Comparison of ENCODE assay signal across 37 cellular contexts in genomic region chr21:35444391-35444790, GRCh38.
A peak's percentile ranks its signal among the peaks of the same experiment; 100 is the strongest.
DNase-seq lines count a peak whose midpoint lies in the region; ATAC-seq, FAIRE-seq and TF ChIP-seq lines count a peak whose summit lies in the region.
"Had no signal": no experiment of that assay in that cellular context is flagged by ENCODE, and none has a peak within 500 bp of the region (broad histone marks: within the 10 kb centered on the region; RNA-seq: fewer than 3 reads in every experiment).

No MANE protein-coding gene starts in this region.

- BruUV-seq in K562 (replicated peaks; lab: Mats Ljungman, UMichigan), result no TSS peak

- POLR2A ChIA-PET in HEK293 (lab: Yijun Ruan, JAX), result no interaction called here
- POLR2A ChIA-PET in K562 (lab: Yijun Ruan, JAX), result interaction anchor here (0.6 kb wide), 1 partner anchor 575 kb away, joined by 6 read pairs; no protein-coding TSS in a partner anchor

- no peak for TF ChIP-seq CTCF in GM23338 (conservative IDR thresholded peaks at IDR 0.05; ENCODE audit: low read depth in 2 of 2)
- no peak for TF ChIP-seq CTCF in HEK293 (tag by site-specific recombination; IDR thresholded peaks at IDR 0.05)
- no peak for TF ChIP-seq CTCF in K562 (IDR thresholded peaks at IDR 0.05 in 2 of 3, conservative IDR thresholded peaks at IDR 0.05 in 1 of 3; ENCODE audit: insufficient read depth in 2 of 3, low read depth in 1 of 3, low read length in 3 of 3)
- TF ChIP-seq CTCF in MM.1S (IDR thresholded peaks at IDR 0.05; ENCODE audit: low read length), result no peak

- H3K4me3 Mint-ChIP-seq in activated T-cell treated with anti-CD3 and anti-CD28 coated beads, Interleukin-2, amount 50 U/mL, for 72 hours, result no peak overlapping the region
- no peak overlapping the region for H3K4me3 Mint-ChIP-seq in GM23338
- H3K4me3 Mint-ChIP-seq: B cell; CD14-positive monocyte; CD4-positive, alpha-beta memory T cell; CD4-positive, alpha-beta T cell; CD4-positive, CD25-positive, alpha-beta regulatory T cell; CD8-positive, alpha-beta memory T cell; CD8-positive, alpha-beta T cell had no signal

- peaks cover 8% of the 10 kb centered on the region for H3K27me3 Mint-ChIP-seq in activated T-cell treated with anti-CD3 and anti-CD28 coated beads, Interleukin-2, amount 50 U/mL, for 72 hours (ENCODE audit: low read depth)
- H3K27me3 Mint-ChIP-seq in GM23338 (ENCODE audit: insufficient read depth, low read depth, poor library complexity), result no peaks in the 10 kb centered on the region
- H3K27me3 Mint-ChIP-seq: B cell; CD4-positive, alpha-beta T cell had no signal

- H3K27ac ChIP-seq in GM23338 (ENCODE audit: low read depth), result no peak overlapping the region
- H3K27ac ChIP-seq in HEK293 (ENCODE audit: extremely low read depth, low read depth, low read length), result no peak overlapping the region
- no peak overlapping the region for H3K27ac ChIP-seq in K562 (ENCODE audit: extremely low read depth, low read depth, low read length)
- no peak overlapping the region for H3K27ac ChIP-seq in MM.1S (ENCODE audit: low read length)
- H3K27ac ChIP-seq: 22Rv1; A549; BLaER1; BLaER1 treated with 17β-estradiol and CSF1 and Interleukin-3, amounts not matched to agents 10 nM and 100 nM; C4-2B had no signal

- H3K36me3 ChIP-seq in GM23338 (ENCODE audit: insufficient read depth) (no peaks in the 10 kb centered on the region), HEK293 (ENCODE audit: control insufficient read depth in 2 of 2, insufficient read depth in 1 of 2, low read length in 2 of 2) (no peaks in the 10 kb centered on the region), K562 (ENCODE audit: control insufficient read depth, insufficient read depth, low read length) (no peaks in the 10 kb centered on the region), MM.1S (replicated peaks; ENCODE audit: insufficient read depth, low read length) (no peaks in the 10 kb centered on the region)
- H3K36me3 ChIP-seq: BE2C; BLaER1; BLaER1 treated with 17β-estradiol and CSF1 and Interleukin-3, amounts not matched to agents 10 nM and 100 nM had no signal

- H3K4me2 ChIP-seq in GM23338, result no peak overlapping the region
- no peak overlapping the region for H3K4me2 ChIP-seq in K562 (ENCODE audit: insufficient read depth, low read length)
- no peak overlapping the region for H3K4me2 ChIP-seq in MM.1S (ENCODE audit: low read depth, low read length)
- H3K4me2 ChIP-seq: A549; BLaER1; BLaER1 treated with 17β-estradiol and CSF1 and Interleukin-3, amounts not matched to agents 10 nM and 100 nM had no signal

- no peaks in the 10 kb centered on the region for H3K36me3 Mint-ChIP-seq in activated T-cell treated with anti-CD3 and anti-CD28 coated beads, Interleukin-2, amount 50 U/mL, for 72 hours (ENCODE audit: insufficient read depth in 2 of 2)
- no peaks in the 10 kb centered on the region for H3K36me3 Mint-ChIP-seq in GM23338 (ENCODE audit: low read depth)
- H3K36me3 Mint-ChIP-seq: CD14-positive monocyte; CD4-positive, alpha-beta memory T cell; CD4-positive, CD25-positive, alpha-beta regulatory T cell; CD8-positive, alpha-beta memory T cell; CD8-positive, alpha-beta T cell had no signal

- no peak overlapping the region for H3K4me3 ChIP-seq in GM23338
- no peak overlapping the region for H3K4me3 ChIP-seq in HEK293 (ENCODE audit: low read depth, low read length)
- H3K4me3 ChIP-seq in K562, result no peak overlapping the region
- no peak overlapping the region for H3K4me3 ChIP-seq in MM.1S (ENCODE audit: low read length)
- H3K4me3 ChIP-seq: A549; BLaER1; BLaER1 treated with 17β-estradiol and CSF1 and Interleukin-3, amounts not matched to agents 10 nM and 100 nM had no signal

- H3F3A ChIP-seq in GM23338 (replicated peaks; ENCODE audit: low read depth) (no peaks in the 10 kb centered on the region), MM.1S (ENCODE audit: insufficient read depth, low read length) (no peaks in the 10 kb centered on the region)

- H3K79me2 ChIP-seq in GM23338 (replicated peaks; ENCODE audit: insufficient read depth), result no peaks in the 10 kb centered on the region
- no peaks in the 10 kb centered on the region for H3K79me2 ChIP-seq in K562 (ENCODE audit: control insufficient read depth, insufficient read depth, low read length)
- no peaks in the 10 kb centered on the region for H3K79me2 ChIP-seq in MM.1S (ENCODE audit: low read length)

- H3K9me1 ChIP-seq in K562 (ENCODE audit: control insufficient read depth, insufficient read depth, low read length), result no peaks in the 10 kb centered on the region

- peak overlapping the region; percentile 47 for H3K27ac Mint-ChIP-seq in activated T-cell treated with anti-CD3 and anti-CD28 coated beads, Interleukin-2, amount 50 U/mL, for 72 hours
- no peak overlapping the region for H3K27ac Mint-ChIP-seq in GM23338
- H3K27ac Mint-ChIP-seq: B cell; CD4-positive, alpha-beta memory T cell; CD4-positive, alpha-beta T cell; CD4-positive, CD25-positive, alpha-beta regulatory T cell; CD8-positive, alpha-beta memory T cell; CD8-positive, alpha-beta T cell had no signal

- in situ Hi-C loops in K562 (cut with MboI), result no loop called here

- intact Hi-C loops in K562 (cut with micrococcal nuclease), result loop anchor here (10.0 kb wide), 1 partner anchor 160 kb away; no protein-coding TSS in a partner anchor

- no peak for FAIRE-seq in K562 (lab: Jason Lieb, UNC)
- FAIRE-seq: A204.1, A549, D721Med had no signal

- CTCF ChIA-PET in HEK293 (lab: Yijun Ruan, JAX), result interaction anchor here (0.6 kb wide), 1 partner anchor 97 kb away, joined by 3 read pairs; no protein-coding TSS in a partner anchor
- CTCF ChIA-PET in K562 (lab: Yijun Ruan, JAX; ENCODE audit: low intra/inter-chr PET ratio), result no interaction called here

- H3K9me3 ChIP-seq in HEK293 (ENCODE audit: control insufficient read depth, insufficient read depth, low read depth, low read length) (no peaks in the 10 kb centered on the region), K562 (replicated peaks; ENCODE audit: control insufficient read depth, insufficient read depth, low read depth, low read length) (no peaks in the 10 kb centered on the region), MM.1S (replicated peaks; ENCODE audit: insufficient read depth, low read length) (no peaks in the 10 kb centered on the region)
- H3K9me3 ChIP-seq: A549, BLaER1, Caco-2 had no signal

- TF ChIP-seq RAD21 in K562 (CRISPR knock-in tag; conservative IDR thresholded peaks at IDR 0.05 in 1 of 2, IDR thresholded peaks at IDR 0.05 in 1 of 2), result no peak

- H3K4me1 ChIP-seq in GM23338 (ENCODE audit: insufficient read depth) (no peaks in the 10 kb centered on the region), HEK293 (ENCODE audit: control insufficient read depth, insufficient read depth, low read length) (no peaks in the 10 kb centered on the region), K562 (replicated peaks in 1 of 2; ENCODE audit: control insufficient read depth in 2 of 2, insufficient read depth in 2 of 2, low read length in 2 of 2) (no peaks in the 10 kb centered on the region), MM.1S (ENCODE audit: low read length) (no peaks in the 10 kb centered on the region)
- H3K4me1 ChIP-seq: A549, BE2C, BLaER1, Caco-2 had no signal

- TF ChIP-seq EP300 in K562 (IDR thresholded peaks at IDR 0.05; ENCODE audit: low read length), result no peak

- H2AFZ ChIP-seq in GM23338, result 0 out of 2 replicates have a peak overlapping the region, but pooled peaks have one; percentile 56
- no peak overlapping the region for H2AFZ ChIP-seq in K562 (ENCODE audit: low read depth, low read length)
- H2AFZ ChIP-seq in MM.1S (ENCODE audit: low read length), result no peak overlapping the region

- no peak for DNase-seq in activated T-cell treated with anti-CD3 and anti-CD28 coated beads, Interleukin-2, amount 50 U/mL, for 72 hours
- DNase-seq in activated T-cell treated with anti-CD3 and anti-CD28 coated beads, Interleukin-2, amount 50 U/mL, for 1 hour, result no peak
- DNase-seq in GM23338 (ENCODE audit: low spot score) (no peak), K562 (ENCODE audit: extremely low read depth in 1 of 4, low spot score in 3 of 4) (no peak), NCI-H526 treated with DMSO at 0.1 percent for 48 hours (lab: John Stamatoyannopoulos, UW) (no peak), MM.1S (no peak)
- DNase-seq: 8988T; ACHN; AML-193; BE2C; C1 segment of cervical spinal cord; Caco-2; Calu3; CD4-positive, alpha-beta memory T cell; CD4-positive, alpha-beta T cell; CD4-positive, CD25-positive, alpha-beta regulatory T cell; CD8-positive, alpha-beta memory T cell; CD8-positive, alpha-beta T cell; COR-L47; DMS 273 treated with DMSO at 0.1 percent for 48 hours; DMS153; DMS53; DMS79; DMS79 treated with DMSO at 0.1 percent for 48 hours; DND-41; EL had no signal

- H3K27me3 ChIP-seq in GM23338 (ENCODE audit: insufficient read depth) (no peaks in the 10 kb centered on the region), K562 (ENCODE audit: control insufficient read depth in 2 of 2, insufficient read depth in 2 of 2, low read length in 2 of 2) (peaks cover 2 to 4% of the 10 kb centered on the region in 2 experiments; a peak in 2 of 5 replicates), MM.1S (replicated peaks; ENCODE audit: insufficient read depth, low read length) (no peaks in the 10 kb centered on the region)
- H3K27me3 ChIP-seq: BE2C; BLaER1; BLaER1 treated with 17β-estradiol and CSF1 and Interleukin-3, amounts not matched to agents 10 nM and 100 nM had no signal

- no peak overlapping the region for H3K9ac ChIP-seq in K562 (ENCODE audit: insufficient read depth in 1 of 2, low read depth in 2 of 2, low read length in 2 of 2)
- no peak overlapping the region for H3K9ac ChIP-seq in MM.1S (ENCODE audit: low read length)
- H3K9ac ChIP-seq: BLaER1; BLaER1 treated with 17β-estradiol and CSF1 and Interleukin-3, amounts not matched to agents 10 nM and 100 nM had no signal

- WGBS in K562 (ENCODE audit: insufficient coverage, low coverage, missing lambda C conversion rate), result 0% methylated on average over 1 of the region's 1 CpG

- H3K9me2 ChIP-seq in GM23338 (ENCODE audit: insufficient read depth) (0 out of 2 replicates have a peak, but pooled peaks cover 5% of the 10 kb centered on the region), MM.1S (replicated peaks; ENCODE audit: insufficient read depth, low read length) (no peaks in the 10 kb centered on the region)

- H4K20me1 ChIP-seq in GM23338 (replicated peaks; ENCODE audit: insufficient read depth), result no peaks in the 10 kb centered on the region
- no peaks in the 10 kb centered on the region for H4K20me1 ChIP-seq in K562 (replicated peaks; ENCODE audit: control insufficient read depth, insufficient read depth, low read length)
- H4K20me1 ChIP-seq in MM.1S (ENCODE audit: insufficient read depth, low read length), result no peaks in the 10 kb centered on the region
- H4K20me1 ChIP-seq: BLaER1; BLaER1 treated with 17β-estradiol and CSF1 and Interleukin-3, amounts not matched to agents 10 nM and 100 nM had no signal

- TF ChIP-seq POLR2A in K562 (conservative IDR thresholded peaks at IDR 0.05), result no peak

- no peak for ATAC-seq in activated T-cell treated with anti-CD3 and anti-CD28 coated beads, Interleukin-2, amount 50 U/mL, for 72 hours (replicated peaks in 1 of 2)
- no peak for ATAC-seq in GM23338
- ATAC-seq in K562, result no peak
- no peak for ATAC-seq in GM21723 (IDR thresholded peaks at IDR 0.05; ENCODE audit: unreplicated experiment)
- ATAC-seq: A549; CD8-positive, alpha-beta T cell had no signal

- no peaks in the 10 kb centered on the region for H3K4me1 Mint-ChIP-seq in activated T-cell treated with anti-CD3 and anti-CD28 coated beads, Interleukin-2, amount 50 U/mL, for 72 hours (ENCODE audit: low read depth)
- H3K4me1 Mint-ChIP-seq in GM23338, result no peaks in the 10 kb centered on the region
- H3K4me1 Mint-ChIP-seq: CD14-positive monocyte; CD8-positive, alpha-beta memory T cell had no signal

- no peaks in the 10 kb centered on the region for H3K9me3 Mint-ChIP-seq in activated T-cell treated with anti-CD3 and anti-CD28 coated beads, Interleukin-2, amount 50 U/mL, for 72 hours
- H3K9me3 Mint-ChIP-seq in GM23338, result peaks cover 3% of the 10 kb centered on the region; the same call in 1 of the 3 replicates
- H3K9me3 Mint-ChIP-seq: CD14-positive monocyte; CD4-positive, alpha-beta memory T cell; CD4-positive, alpha-beta T cell; CD8-positive, alpha-beta memory T cell; CD8-positive, alpha-beta T cell had no signal
